19 cellular contexts compared by ENCODE assay signal in the genomic region with DNA sequence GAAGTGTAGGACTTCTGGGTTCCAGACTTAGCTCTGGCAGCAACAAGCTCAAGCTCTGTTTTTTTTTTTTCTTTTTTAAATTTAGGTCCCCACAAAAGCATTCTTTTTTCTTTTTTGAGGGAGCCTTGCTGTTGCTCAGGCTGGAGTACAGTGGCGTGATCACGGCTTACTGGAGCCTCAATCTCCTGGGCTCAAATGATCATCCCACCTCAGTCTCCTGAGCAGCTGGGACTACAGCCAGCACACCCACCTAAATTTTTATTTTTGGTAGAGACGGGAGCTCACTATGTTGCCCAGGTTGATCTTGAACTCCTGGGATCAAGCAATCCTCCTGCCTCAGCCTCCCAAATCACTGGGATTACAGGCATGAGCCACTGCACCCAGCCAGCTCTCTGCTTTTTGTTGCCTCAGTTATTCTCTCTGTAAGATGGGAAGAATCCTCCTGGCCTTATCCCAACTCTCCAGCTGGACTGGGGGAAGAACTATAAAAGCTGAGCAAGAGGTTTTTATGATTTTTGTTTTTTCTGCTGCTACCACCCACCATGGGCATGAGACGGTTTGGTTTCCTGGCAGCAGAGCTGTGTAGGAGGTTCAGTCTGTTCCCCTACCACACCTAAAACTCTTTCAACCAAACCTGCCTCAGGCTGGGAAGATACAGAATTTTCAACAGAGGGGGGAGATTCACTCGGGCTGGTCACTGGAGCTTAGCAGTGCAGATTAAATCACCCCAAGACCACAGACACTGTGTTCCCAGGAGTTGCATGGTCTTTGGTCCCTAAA. TPM values are rescaled to one million over a fixed set of nuclear protein-coding genes. Genes with fewer than 3 reads are reported as not detected.
DNase-seq lines count a peak whose midpoint lies in the region; ATAC-seq, FAIRE-seq and TF ChIP-seq lines count a peak whose summit lies in the region.
"Had no signal": no experiment of that assay in that cellular context is flagged by ENCODE, and none has a peak within 500 bp of the region (broad histone marks: within the 10 kb centered on the region; RNA-seq: fewer than 3 reads in every experiment).

No MANE protein-coding gene starts in this region.

- H3K4me1 ChIP-seq in endothelial cell of umbilical vein (ENCODE audit: control insufficient read depth, extremely low read depth, insufficient read depth, low read length) (peaks cover 1% of the 10 kb centered on the region), uterus (no peaks in the 10 kb centered on the region)
- H3K4me1 ChIP-seq: tibial nerve had no signal

- no peaks in the 10 kb centered on the region for H3K9me3 Mint-ChIP-seq in activated T-cell treated with anti-CD3 and anti-CD28 coated beads, Interleukin-2, amount 50 U/mL, for 72 hours
- no peaks in the 10 kb centered on the region for H3K9me3 Mint-ChIP-seq in activated T-helper 1 cell treated with anti-CD3 and anti-CD28 coated beads, Interleukin-12 subunit alpha, Interleukin-12 subunit beta, Interleukin-2, Interleukin-4 antibody, amounts not matched to agents 30 ng/mL and 10 ng/mL and 1 ng/mL, durations not matched to agents 14 hours and 24 hours and 36 hours

- no peak overlapping the region for H3K27ac ChIP-seq in endothelial cell of umbilical vein (ENCODE audit: insufficient read depth, low read depth, low read length)
- peak overlapping the region; percentile 65 for H3K27ac ChIP-seq in temporal lobe (ENCODE audit: low read depth, low read length)
- no peak overlapping the region for H3K27ac ChIP-seq in uterus
- H3K27ac ChIP-seq: coronary artery, HL-60 had no signal

- H3K36me3 ChIP-seq in endothelial cell of umbilical vein (ENCODE audit: control insufficient read depth in 2 of 2, extremely low read depth in 1 of 2, insufficient read depth in 2 of 2, low read length in 2 of 2) (peaks cover 13 to 53% of the 10 kb centered on the region in 2 experiments), uterus (no peaks in the 10 kb centered on the region)

- no peak overlapping the region for H3K4me3 ChIP-seq in endothelial cell of umbilical vein (replicated peaks in 1 of 3; ENCODE audit: insufficient read depth in 1 of 3, low read depth in 1 of 3, low read length in 3 of 3)
- H3K4me3 ChIP-seq in uterus: no peak overlapping the region
- H3K4me3 ChIP-seq: coronary artery, K562, tibial nerve had no signal

- no TSS peak for BruUV-seq in endothelial cell of umbilical vein (replicated peaks; lab: Mats Ljungman, UMichigan)

- POLR2A ChIA-PET in endothelial cell of umbilical vein (lab: Charles Lee): interaction anchor here (0.7 kb wide), 2 partner anchors 15 to 17 kb away, joined by 3 to 6 read pairs; no protein-coding TSS in a partner anchor

- intact Hi-C loops in activated T-helper 1 cell treated with anti-CD3 and anti-CD28 coated beads, Interleukin-12 subunit alpha, Interleukin-12 subunit beta, Interleukin-2, Interleukin-4 antibody, amounts not matched to agents 30 ng/mL and 10 ng/mL and 1 ng/mL, durations not matched to agents 14 hours and 24 hours and 36 hours (cut with micrococcal nuclease): loop anchor here (1.0 kb wide), 1 partner anchor 8 kb away; no protein-coding TSS in a partner anchor
- intact Hi-C loops in endothelial cell of umbilical vein (cut with micrococcal nuclease) (no loop called here), uterus (cut with DNase I; ENCODE audit: low total_unique reads) (no loop called here)

- ATAC-seq in activated T-cell treated with anti-CD3 and anti-CD28 coated beads, Interleukin-2, amount 50 U/mL, for 72 hours (replicated peaks in 1 of 2): peak; percentile 56 to 60
- ATAC-seq: K562 had no signal

- no peak for TF ChIP-seq CTCF in endothelial cell of umbilical vein (IDR thresholded peaks at IDR 0.05; ENCODE audit: extremely low read depth in 1 of 2, insufficient read depth in 1 of 2, low read depth in 1 of 2, low read length in 2 of 2)
- TF ChIP-seq CTCF in uterus (IDR thresholded peaks at IDR 0.05): no peak

- no peak overlapping the region for H3K9ac ChIP-seq in endothelial cell of umbilical vein (replicated peaks; ENCODE audit: extremely low read depth, insufficient read depth, low read length)

- no peaks in the 10 kb centered on the region for H3K27me3 Mint-ChIP-seq in activated T-cell treated with anti-CD3 and anti-CD28 coated beads, Interleukin-2, amount 50 U/mL, for 72 hours (ENCODE audit: low read depth)
- H3K27me3 Mint-ChIP-seq in activated T-helper 1 cell treated with anti-CD3 and anti-CD28 coated beads, Interleukin-12 subunit alpha, Interleukin-12 subunit beta, Interleukin-2, Interleukin-4 antibody, amounts not matched to agents 30 ng/mL and 10 ng/mL and 1 ng/mL, durations not matched to agents 14 hours and 24 hours and 36 hours (ENCODE audit: insufficient read depth): no peaks in the 10 kb centered on the region

- H4K20me1 ChIP-seq in endothelial cell of umbilical vein (replicated peaks; ENCODE audit: control insufficient read depth, extremely low read depth, insufficient read depth, low read length): no peaks in the 10 kb centered on the region

- H3K27me3 ChIP-seq in endothelial cell of umbilical vein (ENCODE audit: control insufficient read depth in 2 of 2, insufficient read depth in 2 of 2, low read length in 2 of 2) (no peaks in the 10 kb centered on the region), uterus (no peaks in the 10 kb centered on the region)
- H3K27me3 ChIP-seq: tibial nerve had no signal

- peaks cover 9 to 29% of the 10 kb centered on the region in 2 donors for H3K36me3 Mint-ChIP-seq in activated T-cell treated with anti-CD3 and anti-CD28 coated beads, Interleukin-2, amount 50 U/mL, for 72 hours (ENCODE audit: insufficient read depth in 2 of 2)
- H3K36me3 Mint-ChIP-seq in activated T-helper 1 cell treated with anti-CD3 and anti-CD28 coated beads, Interleukin-12 subunit alpha, Interleukin-12 subunit beta, Interleukin-2, Interleukin-4 antibody, amounts not matched to agents 30 ng/mL and 10 ng/mL and 1 ng/mL, durations not matched to agents 14 hours and 24 hours and 36 hours (ENCODE audit: low read depth): peaks cover 67% of the 10 kb centered on the region

- H3K4me1 Mint-ChIP-seq in activated T-cell treated with anti-CD3 and anti-CD28 coated beads, Interleukin-2, amount 50 U/mL, for 72 hours (ENCODE audit: low read depth): peaks cover 43% of the 10 kb centered on the region
- H3K4me1 Mint-ChIP-seq in activated T-helper 1 cell treated with anti-CD3 and anti-CD28 coated beads, Interleukin-12 subunit alpha, Interleukin-12 subunit beta, Interleukin-2, Interleukin-4 antibody, amounts not matched to agents 30 ng/mL and 10 ng/mL and 1 ng/mL, durations not matched to agents 14 hours and 24 hours and 36 hours (ENCODE audit: low read depth): peaks cover 49% of the 10 kb centered on the region

- H3K4me2 ChIP-seq in endothelial cell of umbilical vein (ENCODE audit: insufficient read depth, low read length): no peak overlapping the region

- dilution Hi-C loops in endothelial cell of umbilical vein (cut with MboI; ENCODE audit: extremely low pct_ligation_motif_present, low sequenced_read_pairs): no loop called here

- peak; percentile 42 for FAIRE-seq in endothelial cell of umbilical vein (lab: Jason Lieb, UNC)
- FAIRE-seq: GM18507, K562 had no signal

- peak overlapping the region; percentile 4 to 24 for H3K4me3 Mint-ChIP-seq in activated T-cell treated with anti-CD3 and anti-CD28 coated beads, Interleukin-2, amount 50 U/mL, for 72 hours
- peak overlapping the region; percentile 24 for H3K4me3 Mint-ChIP-seq in activated T-helper 1 cell treated with anti-CD3 and anti-CD28 coated beads, Interleukin-12 subunit alpha, Interleukin-12 subunit beta, Interleukin-2, Interleukin-4 antibody, amounts not matched to agents 30 ng/mL and 10 ng/mL and 1 ng/mL, durations not matched to agents 14 hours and 24 hours and 36 hours

- CTCF ChIA-PET in endothelial cell of umbilical vein (lab: Charles Lee): interaction anchor here (0.7 to 4.0 kb wide), 4 partner anchors 11 to 192 kb away, joined by 3 to 21 read pairs (median 8); partner anchors contain the start of gene MTFP1

- H3K27ac Mint-ChIP-seq in activated T-cell treated with anti-CD3 and anti-CD28 coated beads, Interleukin-2, amount 50 U/mL, for 72 hours: peak overlapping the region; percentile 84
- H3K27ac Mint-ChIP-seq in activated T-helper 1 cell treated with anti-CD3 and anti-CD28 coated beads, Interleukin-12 subunit alpha, Interleukin-12 subunit beta, Interleukin-2, Interleukin-4 antibody, amounts not matched to agents 30 ng/mL and 10 ng/mL and 1 ng/mL, durations not matched to agents 14 hours and 24 hours and 36 hours: peak overlapping the region; percentile 82

- H2AFZ ChIP-seq in endothelial cell of umbilical vein (ENCODE audit: low read depth, low read length): no peak overlapping the region

- H3K9me3 ChIP-seq in endothelial cell of umbilical vein (replicated peaks; ENCODE audit: control insufficient read depth, insufficient read depth, low read length): no peaks in the 10 kb centered on the region
- H3K9me3 ChIP-seq in uterus: no peaks in the 10 kb centered on the region
- H3K9me3 ChIP-seq: tibial nerve had no signal

- TF ChIP-seq POLR2A in endothelial cell of umbilical vein (IDR thresholded peaks at IDR 0.05; ENCODE audit: low read depth, low read length): no peak
- TF ChIP-seq POLR2A in uterus (IDR thresholded peaks at IDR 0.05): no peak

- no peaks in the 10 kb centered on the region for H3K9me1 ChIP-seq in endothelial cell of umbilical vein (replicated peaks; ENCODE audit: control insufficient read depth, extremely low read depth, insufficient read depth, low read length)

- no peak for DNase-seq in activated T-cell treated with anti-CD3 and anti-CD28 coated beads, Interleukin-2, amount 50 U/mL, for 72 hours
- DNase-seq in activated T-cell treated with anti-CD3 and anti-CD28 coated beads for 4 hours (no peak), endothelial cell of umbilical vein (ENCODE audit: low read depth, low spot score) (no peak), uterus (no peak), SIG-M5 treated with dmso at 0.1 percent for 504 hours (lab: John Stamatoyannopoulos, UW; ENCODE audit: unreplicated experiment) (no peak), NK-92 (lab: John Stamatoyannopoulos, UW; ENCODE audit: unreplicated experiment) (no peak)
- DNase-seq in activated T-helper 1 cell treated with anti-CD3 and anti-CD28 coated beads, Interleukin-12 subunit alpha, Interleukin-12 subunit beta, Interleukin-2, Interleukin-4 antibody, amounts not matched to agents 30 ng/mL and 10 ng/mL and 1 ng/mL, durations not matched to agents 14 hours and 24 hours and 36 hours (ENCODE audit: low spot score): no peak
- DNase-seq: activated CD4-positive, alpha-beta T cell treated with anti-CD3 and anti-CD28 coated beads, Interleukin-2, amount 50 U/mL, for 4 hours; activated effector memory CD4-positive, alpha-beta T cell treated with Interleukin-2 at 50 U/mL for 16 hours; kidney glomerular epithelial cell; NCI-H2029; NCI-H446 treated with DMSO at 0.1 percent for 48 hours; SW 1271 had no signal

- no peaks in the 10 kb centered on the region for H3K79me2 ChIP-seq in endothelial cell of umbilical vein (ENCODE audit: control insufficient read depth, insufficient read depth, low read length)

RNA-seq across cellular contexts. Expression of gene MTFP1, which starts 11.6 kb away (rescaled TPM):
- total RNA-seq in activated T-cell treated with anti-CD3 and anti-CD28 coated beads, Interleukin-2, amount 50 U/mL, for 72 hours: 10 to 100 TPM; 50.6 to 61.1 TPM
- total RNA-seq in activated T-helper 1 cell treated with anti-CD3 and anti-CD28 coated beads, Interleukin-12 subunit alpha, Interleukin-12 subunit beta, Interleukin-2, Interleukin-4 antibody, amounts not matched to agents 30 ng/mL and 10 ng/mL and 1 ng/mL, durations not matched to agents 14 hours and 24 hours and 36 hours: 72.0 and 72.9 TPM in 2 replicates
- total RNA-seq in endothelial cell of umbilical vein (30.3 and 33.9 TPM in 2 replicates), temporal lobe (0.98 TPM), uterus (1 to 10 TPM in 3 of 4 donors, not detected in 1; 1.2 to 5.5 (median 3.2) TPM)
- 41.9 and 55.4 TPM in 2 replicates for polyA plus RNA-seq in endothelial cell of umbilical vein
- 30.6 and 32.7 TPM in 2 replicates for polyA plus RNA-seq in endothelial cell of umbilical vein (2011; cell fraction: cytosol; rRNA removed)
- 20.6 and 21.5 TPM in 2 replicates for polyA plus RNA-seq in endothelial cell of umbilical vein (2011; cell fraction: nucleus; rRNA removed)
- 19.4 and 24.2 TPM in 2 replicates for polyA plus RNA-seq in endothelial cell of umbilical vein (2012)
- 10.8 and 20.8 TPM in 2 replicates for polyA minus RNA-seq in endothelial cell of umbilical vein
- polyA minus RNA-seq in endothelial cell of umbilical vein (2011; cell fraction: cytosol; rRNA and poly(A)+ RNA removed): 35.0 TPM
- polyA minus RNA-seq in endothelial cell of umbilical vein (2011; cell fraction: nucleus; rRNA and poly(A)+ RNA removed): 18.0 and 18.9 TPM in 2 replicates

RNA-seq across cellular contexts. Expression of gene SEC14L2, which starts 17.1 kb away (rescaled TPM):
- total RNA-seq in activated T-cell treated with anti-CD3 and anti-CD28 coated beads, Interleukin-2, amount 50 U/mL, for 72 hours: 10 to 100 TPM; 15.3 to 19.0 TPM
- 25.6 and 27.0 TPM in 2 replicates for total RNA-seq in activated T-helper 1 cell treated with anti-CD3 and anti-CD28 coated beads, Interleukin-12 subunit alpha, Interleukin-12 subunit beta, Interleukin-2, Interleukin-4 antibody, amounts not matched to agents 30 ng/mL and 10 ng/mL and 1 ng/mL, durations not matched to agents 14 hours and 24 hours and 36 hours
- total RNA-seq in endothelial cell of umbilical vein: 22.7 and 28.8 TPM in 2 replicates
- polyA plus RNA-seq in endothelial cell of umbilical vein: 22.5 and 24.0 TPM in 2 replicates
- 32.7 and 34.4 TPM in 2 replicates for polyA plus RNA-seq in endothelial cell of umbilical vein (2011; cell fraction: cytosol; rRNA removed)
- polyA plus RNA-seq in endothelial cell of umbilical vein (2011; cell fraction: nucleus; rRNA removed): 45.3 and 46.8 TPM in 2 replicates
- polyA plus RNA-seq in endothelial cell of umbilical vein (2012): 22.1 and 26.8 TPM in 2 replicates
- polyA minus RNA-seq in endothelial cell of umbilical vein: 38.3 and 59.6 TPM in 2 replicates
- polyA minus RNA-seq in endothelial cell of umbilical vein (2011; cell fraction: cytosol; rRNA and poly(A)+ RNA removed): 2.0 TPM
- 25.6 and 26.1 TPM in 2 replicates for polyA minus RNA-seq in endothelial cell of umbilical vein (2011; cell fraction: nucleus; rRNA and poly(A)+ RNA removed)
- total RNA-seq in temporal lobe: 3.9 TPM
- 10 to 100 TPM in 2 of 4 donors, 1 to 10 TPM in 1, not detected in 1; 7.8 to 45.9 (median 23.1) TPM for total RNA-seq in uterus

RNA-seq across cellular contexts. Expression of gene RNF215, which starts 26.7 kb away (rescaled TPM):
- 10 to 100 TPM in 1 of 2 donors, 1 to 10 TPM in 1; 8.4 to 12.4 TPM for total RNA-seq in activated T-cell treated with anti-CD3 and anti-CD28 coated beads, Interleukin-2, amount 50 U/mL, for 72 hours
- 10.3 and 13.2 TPM in 2 replicates for total RNA-seq in activated T-helper 1 cell treated with anti-CD3 and anti-CD28 coated beads, Interleukin-12 subunit alpha, Interleukin-12 subunit beta, Interleukin-2, Interleukin-4 antibody, amounts not matched to agents 30 ng/mL and 10 ng/mL and 1 ng/mL, durations not matched to agents 14 hours and 24 hours and 36 hours
- total RNA-seq in endothelial cell of umbilical vein (24.4 and 26.9 TPM in 2 replicates), temporal lobe (13.8 TPM), uterus (10 to 100 TPM in 3 of 4 donors, 1 to 10 TPM in 1; 8.2 to 25.9 (median 18.9) TPM)
- polyA plus RNA-seq in endothelial cell of umbilical vein: 16.7 and 21.7 TPM in 2 replicates
- 7.9 and 11.9 TPM in 2 replicates for polyA plus RNA-seq in endothelial cell of umbilical vein (2011; cell fraction: cytosol; rRNA removed)
- polyA plus RNA-seq in endothelial cell of umbilical vein (2011; cell fraction: nucleus; rRNA removed): 54.6 and 61.2 TPM in 2 replicates
- polyA plus RNA-seq in endothelial cell of umbilical vein (2012): 14.1 and 23.1 TPM in 2 replicates
- 16.5 and 20.9 TPM in 2 replicates for polyA minus RNA-seq in endothelial cell of umbilical vein
- polyA minus RNA-seq in endothelial cell of umbilical vein (2011; cell fraction: cytosol; rRNA and poly(A)+ RNA removed): 3.4 TPM
- 14.1 and 18.8 TPM in 2 replicates for polyA minus RNA-seq in endothelial cell of umbilical vein (2011; cell fraction: nucleus; rRNA and poly(A)+ RNA removed)

RNA-seq across cellular contexts. Expression of gene CCDC157, which starts 57.1 kb away (rescaled TPM):
- 1 to 10 TPM; 3.2 to 3.7 TPM for total RNA-seq in activated T-cell treated with anti-CD3 and anti-CD28 coated beads, Interleukin-2, amount 50 U/mL, for 72 hours
- 2.4 and 3.0 TPM in 2 replicates for total RNA-seq in activated T-helper 1 cell treated with anti-CD3 and anti-CD28 coated beads, Interleukin-12 subunit alpha, Interleukin-12 subunit beta, Interleukin-2, Interleukin-4 antibody, amounts not matched to agents 30 ng/mL and 10 ng/mL and 1 ng/mL, durations not matched to agents 14 hours and 24 hours and 36 hours
- total RNA-seq in endothelial cell of umbilical vein (1.7 and 2.1 TPM in 2 replicates), temporal lobe (3.4 TPM), uterus (1 to 10 TPM in 3 of 4 donors, not detected in 1; 2.9 to 6.8 (median 4.6) TPM)
- 3.1 and 3.7 TPM in 2 replicates for polyA plus RNA-seq in endothelial cell of umbilical vein
- 1.7 and 1.9 TPM in 2 replicates for polyA plus RNA-seq in endothelial cell of umbilical vein (2011; cell fraction: cytosol; rRNA removed)
- polyA plus RNA-seq in endothelial cell of umbilical vein (2011; cell fraction: nucleus; rRNA removed): 2.9 and 4.0 TPM in 2 replicates
- polyA plus RNA-seq in endothelial cell of umbilical vein (2012): 1.1 and 1.2 TPM in 2 replicates
- 1.8 and 2.0 TPM in 2 replicates for polyA minus RNA-seq in endothelial cell of umbilical vein
- 1.1 TPM for polyA minus RNA-seq in endothelial cell of umbilical vein (2011; cell fraction: cytosol; rRNA and poly(A)+ RNA removed)
- polyA minus RNA-seq in endothelial cell of umbilical vein (2011; cell fraction: nucleus; rRNA and poly(A)+ RNA removed): 2.0 and 2.7 TPM in 2 replicates

RNA-seq across cellular contexts. Expression of gene SF3A1, which starts 57.2 kb away (rescaled TPM):
- total RNA-seq in activated T-cell treated with anti-CD3 and anti-CD28 coated beads, Interleukin-2, amount 50 U/mL, for 72 hours: 100 to 1,000 TPM; 298 to 325 TPM
- 308 and 310 TPM in 2 replicates for total RNA-seq in activated T-helper 1 cell treated with anti-CD3 and anti-CD28 coated beads, Interleukin-12 subunit alpha, Interleukin-12 subunit beta, Interleukin-2, Interleukin-4 antibody, amounts not matched to agents 30 ng/mL and 10 ng/mL and 1 ng/mL, durations not matched to agents 14 hours and 24 hours and 36 hours
- total RNA-seq in endothelial cell of umbilical vein (173 and 187 TPM in 2 replicates), temporal lobe (18.2 TPM), uterus (100 to 1,000 TPM in 1 of 4 donors, 10 to 100 TPM in 3; 19.5 to 185 (median 40.2) TPM)
- 23.1 and 60.2 TPM in 2 replicates for polyA plus RNA-seq in endothelial cell of umbilical vein
- 55.6 and 76.1 TPM in 2 replicates for polyA plus RNA-seq in endothelial cell of umbilical vein (2011; cell fraction: cytosol; rRNA removed)
- 109 and 122 TPM in 2 replicates for polyA plus RNA-seq in endothelial cell of umbilical vein (2011; cell fraction: nucleus; rRNA removed)
- polyA plus RNA-seq in endothelial cell of umbilical vein (2012): 69.2 and 83.3 TPM in 2 replicates
- 92.2 and 107 TPM in 2 replicates for polyA minus RNA-seq in endothelial cell of umbilical vein
- 79.8 TPM for polyA minus RNA-seq in endothelial cell of umbilical vein (2011; cell fraction: cytosol; rRNA and poly(A)+ RNA removed)
- 95.4 and 95.8 TPM in 2 replicates for polyA minus RNA-seq in endothelial cell of umbilical vein (2011; cell fraction: nucleus; rRNA and poly(A)+ RNA removed)
